ENCODE assay signal across 1 cellular context in the genomic region with DNA sequence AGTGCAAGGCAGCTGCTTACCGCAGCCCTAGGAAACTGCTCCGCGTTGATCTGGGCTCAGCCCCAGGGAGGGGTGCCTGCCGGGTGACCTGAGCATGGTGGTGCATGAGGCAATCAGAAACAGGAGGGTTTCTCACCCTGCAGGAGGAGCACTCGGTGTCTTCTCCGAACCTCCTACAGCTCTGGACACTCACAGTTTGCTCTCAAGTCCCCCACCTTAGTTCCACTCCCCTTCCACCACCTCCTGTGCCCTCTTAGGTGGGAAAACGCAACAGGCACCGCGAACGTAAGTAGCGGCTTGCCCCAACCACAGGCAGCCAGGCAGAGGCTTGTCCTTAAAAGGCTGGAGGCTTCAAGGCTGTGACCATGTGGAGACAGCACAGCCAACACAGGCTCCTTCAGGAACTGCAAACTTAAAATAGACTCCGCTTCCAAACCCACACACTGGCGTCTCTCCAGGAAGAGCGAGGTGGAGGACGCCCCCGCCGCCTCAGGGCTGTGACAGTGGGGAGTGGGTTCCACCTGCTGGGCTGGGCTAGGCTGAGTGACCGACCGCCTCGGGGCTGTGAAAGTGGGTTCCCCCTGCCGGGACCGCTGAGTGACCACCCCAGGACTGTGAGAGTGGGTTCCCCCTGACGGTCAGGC.
TF ChIP-seq lines count a peak whose summit lies in the region.

No MANE protein-coding gene starts in this region.

TF ChIP-seq in SK-N-SH, 30 proteins besides CTCF, POLR2A, EP300 and RAD21 (continued from another document):
- TF ChIP-seq, protein P1, sequence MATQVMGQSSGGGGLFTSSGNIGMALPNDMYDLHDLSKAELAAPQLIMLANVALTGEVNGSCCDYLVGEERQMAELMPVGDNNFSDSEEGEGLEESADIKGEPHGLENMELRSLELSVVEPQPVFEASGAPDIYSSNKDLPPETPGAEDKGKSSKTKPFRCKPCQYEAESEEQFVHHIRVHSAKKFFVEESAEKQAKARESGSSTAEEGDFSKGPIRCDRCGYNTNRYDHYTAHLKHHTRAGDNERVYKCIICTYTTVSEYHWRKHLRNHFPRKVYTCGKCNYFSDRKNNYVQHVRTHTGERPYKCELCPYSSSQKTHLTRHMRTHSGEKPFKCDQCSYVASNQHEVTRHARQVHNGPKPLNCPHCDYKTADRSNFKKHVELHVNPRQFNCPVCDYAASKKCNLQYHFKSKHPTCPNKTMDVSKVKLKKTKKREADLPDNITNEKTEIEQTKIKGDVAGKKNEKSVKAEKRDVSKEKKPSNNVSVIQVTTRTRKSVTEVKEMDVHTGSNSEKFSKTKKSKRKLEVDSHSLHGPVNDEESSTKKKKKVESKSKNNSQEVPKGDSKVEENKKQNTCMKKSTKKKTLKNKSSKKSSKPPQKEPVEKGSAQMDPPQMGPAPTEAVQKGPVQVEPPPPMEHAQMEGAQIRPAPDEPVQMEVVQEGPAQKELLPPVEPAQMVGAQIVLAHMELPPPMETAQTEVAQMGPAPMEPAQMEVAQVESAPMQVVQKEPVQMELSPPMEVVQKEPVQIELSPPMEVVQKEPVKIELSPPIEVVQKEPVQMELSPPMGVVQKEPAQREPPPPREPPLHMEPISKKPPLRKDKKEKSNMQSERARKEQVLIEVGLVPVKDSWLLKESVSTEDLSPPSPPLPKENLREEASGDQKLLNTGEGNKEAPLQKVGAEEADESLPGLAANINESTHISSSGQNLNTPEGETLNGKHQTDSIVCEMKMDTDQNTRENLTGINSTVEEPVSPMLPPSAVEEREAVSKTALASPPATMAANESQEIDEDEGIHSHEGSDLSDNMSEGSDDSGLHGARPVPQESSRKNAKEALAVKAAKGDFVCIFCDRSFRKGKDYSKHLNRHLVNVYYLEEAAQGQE (IDR thresholded peaks at IDR 0.05; ENCODE audit: low read depth, low read length): no peak
- TF ChIP-seq IRF3 (IDR thresholded peaks at IDR 0.05; ENCODE audit: low read depth, low read length) (no peak), SMC3 (IDR thresholded peaks at IDR 0.05; ENCODE audit: low read depth, low read length) (no peak), FOXM1 (IDR thresholded peaks at IDR 0.05; ENCODE audit: low read depth) (no peak), NFIC (IDR thresholded peaks at IDR 0.05; ENCODE audit: borderline replicate concordance) (no peak), EZH2phosphoT487 (IDR thresholded peaks at IDR 0.05; ENCODE audit: borderline replicate concordance, low read depth) (no peak)
TF ChIP-seq in SK-N-SH: peak in this region for 0.
